Comparison of ENCODE assay signal across 8 cellular contexts in genomic region chr19:45177817-45178261, GRCh38. TPM values are rescaled to one million over a fixed set of nuclear protein-coding genes. Genes with fewer than 3 reads are reported as not detected.
A peak's percentile ranks its signal among the peaks of the same experiment; 100 is the strongest.
DNase-seq lines count a peak whose midpoint lies in the region; ATAC-seq lines count a peak whose summit lies in the region.

TSS of gene TRAPPC6A (minus strand) at chr19:45178237. CDS start at chr19:45178218, 19 bp downstream.

- ATAC-seq in HG03064 (IDR thresholded peaks at IDR 0.05; ENCODE audit: low read depth, unreplicated experiment) (peak; percentile 8), naive B cell (ENCODE audit: low read depth in 2 of 2) (peak; percentile 2), GM21528 (IDR thresholded peaks at IDR 0.05; ENCODE audit: low FRiP score, unreplicated experiment) (no peak)

- DNase-seq in NCI-H2029 (lab: John Stamatoyannopoulos, UW), result peak; percentile 39
- DNase-seq in NCI-H2029 treated with DMSO at 0.1 percent for 48 hours (lab: John Stamatoyannopoulos, UW), result no peak
- no peak for DNase-seq in SK-MEL-5 (ENCODE audit: low read depth, low spot score)
- peak; percentile 87 for DNase-seq in epithelial cell of prostate (ENCODE audit: low read depth, low spot score)
- no peak for DNase-seq in naive B cell
- no peak for DNase-seq in 8988T

- H3K4me3 Mint-ChIP-seq in naive B cell, result peak within 1 kb of the TSS; percentile 80 to 98 (median 94)

- peak within 1 kb of the TSS; percentile 90 to 99 (median 96) for H3K27ac Mint-ChIP-seq in naive B cell

- no peaks in the 10 kb centered on the region for H3K9me3 Mint-ChIP-seq in naive B cell

- peaks cover 32 to 45% (median 42%) of the 10 kb centered on the region in 3 donors for H3K4me1 Mint-ChIP-seq in naive B cell

- H3K36me3 Mint-ChIP-seq in naive B cell, result peaks cover 0 to 13% of the 10 kb centered on the region in 2 donors

- H3K27ac ChIP-seq in epithelial cell of prostate, result peak within 1 kb of the TSS; percentile 99

- no peaks in the 10 kb centered on the region for H3K27me3 Mint-ChIP-seq in naive B cell

- in situ Hi-C loops in SK-MEL-5 (cut with HindIII; ENCODE audit: low pct_unique_long_range_greater_than_20kb, low sequenced_read_pairs), result no loop called here

RNA-seq across cellular contexts. Expression of gene TRAPPC6A, which starts in this region (rescaled TPM):
- 22.1 and 22.3 TPM in 2 replicates for total RNA-seq in SK-MEL-5 (2014; rRNA removed; shearing (Covaris generic))
- polyA plus RNA-seq in SK-MEL-5 (2015; cell fraction: cytosol; rRNA removed), result 25.4 and 43.3 TPM in 2 replicates
- 15.9 and 21.5 TPM in 2 replicates for polyA plus RNA-seq in SK-MEL-5 (2015; cell fraction: nucleus; rRNA removed)
- 100 to 1,000 TPM; 114 to 248 (median 134) TPM for polyA plus RNA-seq in naive B cell (ENCODE audit: low read depth in 6 of 6)

Comparison
In these comparisons a context has a peak if more than half of its experiments do, and no peak if none do; other contexts are left out.
1. DNase-seq: peak in NCI-H2029 (single experiment) and epithelial cell of prostate (single experiment); none in NCI-H2029 treated with DMSO at 0.1 percent for 48 hours (single experiment), SK-MEL-5 (single experiment), naive B cell (single experiment) and 8988T (single experiment).